ENCODE assay signal across 15 cellular contexts in genomic region chr13:48110132-48110868, GRCh38. TPM values are rescaled to one million over a fixed set of nuclear protein-coding genes. Genes with fewer than 3 reads are reported as not detected.
DNase-seq lines count a peak whose midpoint lies in the region; ATAC-seq, FAIRE-seq and TF ChIP-seq lines count a peak whose summit lies in the region.
"Had no signal": no experiment of that assay in that cellular context is flagged by ENCODE, and none has a peak within 500 bp of the region (broad histone marks: within the 10 kb centered on the region; RNA-seq: fewer than 3 reads in every experiment).

No MANE protein-coding gene starts in this region.

- H3K27ac ChIP-seq in GM23248 = no peak overlapping the region
- H3K27ac ChIP-seq in coronary artery = peak overlapping the region in 1 of 2 donors; percentile 76
- H3K27ac ChIP-seq in kidney (ENCODE audit: low read depth in 2 of 2, low read length in 2 of 2) = peak overlapping the region; percentile 60 to 81
- H3K27ac ChIP-seq in skeletal muscle tissue (ENCODE audit: low read depth, low read length) = peak overlapping the region; percentile 67
- H3K27ac ChIP-seq in left lung = peak overlapping the region in 1 of 2 donors; percentile 53
- no peak overlapping the region for H3K27ac ChIP-seq in brain microvascular endothelial cell

- DNase-seq in GM23248 (peak; percentile 5), coronary artery (ENCODE audit: low spot score) (no peak), kidney (no peak), left lung (no peak), GM03348 (ENCODE audit: low spot score) (no peak), brain microvascular endothelial cell (no peak)
- no peak for DNase-seq in activated CD4-positive, alpha-beta T cell treated with anti-CD3 and anti-CD28 coated beads, Interleukin-2, amount 50 U/mL, for 4 hours
- DNase-seq: activated CD4-positive, alpha-beta T cell treated with anti-CD3 and anti-CD28 coated beads for 4 hours; AML-193; DMS 273 treated with DMSO at 0.1 percent for 48 hours; hippocampal formation; NCI-H1436 treated with DMSO at 0.1 percent for 48 hours; NCI-H510A treated with DMSO at 0.1 percent for 48 hours; PC-3 had no signal

- intact Hi-C loops in kidney (cut with DNase I) (no loop called here), left lung (cut with DNase I) (no loop called here)

- TF ChIP-seq CTCF in coronary artery (IDR thresholded peaks at IDR 0.05) = no peak
- TF ChIP-seq CTCF in kidney (IDR thresholded peaks at IDR 0.05; ENCODE audit: borderline replicate concordance, extremely low read depth, insufficient read depth) = no peak
- TF ChIP-seq CTCF in left lung (IDR thresholded peaks at IDR 0.05) = no peak
- TF ChIP-seq CTCF in brain microvascular endothelial cell (IDR thresholded peaks at IDR 0.05; ENCODE audit: low read depth, low read length, missing control alignments) = no peak

- WGBS in GM23248 (ENCODE audit: low coverage in 1 of 2, low lambda C conversion rate in 2 of 2, missing lambda C conversion rate in 2 of 2), 2 experiments = 21% methylated on average over 3 of the region's 3 CpGs

- H4K20me1 ChIP-seq in GM23248 (ENCODE audit: insufficient read depth) = no peaks in the 10 kb centered on the region

- peaks cover 8% of the 10 kb centered on the region; the same call in 1 of the 2 replicates for H3K4me1 ChIP-seq in GM23248 (ENCODE audit: insufficient read depth)
- peaks cover 7 to 16% of the 10 kb centered on the region in 2 donors for H3K4me1 ChIP-seq in kidney (ENCODE audit: control insufficient read depth in 1 of 2, insufficient read depth in 1 of 2, low read depth in 1 of 2, low read length in 2 of 2)
- H3K4me1 ChIP-seq in skeletal muscle tissue (ENCODE audit: control insufficient read depth in 3 of 3, insufficient read depth in 3 of 3, low read length in 3 of 3) = peaks cover 0 to 14% (median 2%) of the 10 kb centered on the region in 3 donors
- H3K4me1 ChIP-seq in left lung = peaks cover 0 to 16% of the 10 kb centered on the region in 2 donors

- H3K9me3 ChIP-seq in GM23248 (ENCODE audit: low read depth) = no peaks in the 10 kb centered on the region
- H3K9me3 ChIP-seq in kidney (ENCODE audit: control insufficient read depth in 1 of 2, low read length in 2 of 2) = no peaks in the 10 kb centered on the region
- H3K9me3 ChIP-seq in skeletal muscle tissue (ENCODE audit: control insufficient read depth in 3 of 3, low read length in 3 of 3) = no peaks in the 10 kb centered on the region
- no peaks in the 10 kb centered on the region for H3K9me3 ChIP-seq in left lung

- no peaks in the 10 kb centered on the region for H3F3A ChIP-seq in GM23248 (ENCODE audit: insufficient read depth)

- in situ Hi-C loops in GM23248 (cut with MboI) (no loop called here), brain microvascular endothelial cell (cut with HindIII; ENCODE audit: low pct_ligation_motif_present, low sequenced_read_pairs) (no loop called here)

- H3K4me3 ChIP-seq in GM23248 = no peak overlapping the region
- H3K4me3 ChIP-seq in coronary artery = peak overlapping the region; percentile 30
- H3K4me3 ChIP-seq in kidney (ENCODE audit: low read length in 2 of 2) = no peak overlapping the region
- no peak overlapping the region for H3K4me3 ChIP-seq in skeletal muscle tissue (ENCODE audit: low read length in 3 of 3)
- H3K4me3 ChIP-seq in left lung = no peak overlapping the region
- H3K4me3 ChIP-seq in brain microvascular endothelial cell (ENCODE audit: low read depth, low read length) = no peak overlapping the region

- no peak for FAIRE-seq in kidney (lab: Jason Lieb, UNC)

- 0 out of 2 replicates have a peak overlapping the region, but pooled peaks have one; percentile 23 for H2AFZ ChIP-seq in GM23248

- ATAC-seq in left lung = no peak
- ATAC-seq: PC-3 had no signal

- H3K27me3 ChIP-seq in GM23248 (replicated peaks; ENCODE audit: insufficient read depth) (0 out of 2 replicates have a peak, but pooled peaks cover under 1% of the 10 kb centered on the region), skeletal muscle tissue (ENCODE audit: control insufficient read depth in 3 of 3, insufficient read depth in 3 of 3, low read length in 3 of 3) (no peaks in the 10 kb centered on the region), left lung (no peaks in the 10 kb centered on the region), brain microvascular endothelial cell (replicated peaks) (no peaks in the 10 kb centered on the region)

- H3K9ac ChIP-seq in GM23248 (no peak overlapping the region), kidney (ENCODE audit: low read length in 2 of 2) (no peak overlapping the region), skeletal muscle tissue (ENCODE audit: low read depth in 1 of 3, low read length in 3 of 3) (no peak overlapping the region)

- no peaks in the 10 kb centered on the region for H3K79me2 ChIP-seq in GM23248 (ENCODE audit: insufficient read depth)

- no peaks in the 10 kb centered on the region for H3K36me3 ChIP-seq in GM23248 (ENCODE audit: low read depth)
- no peaks in the 10 kb centered on the region for H3K36me3 ChIP-seq in kidney (ENCODE audit: control insufficient read depth in 1 of 2, insufficient read depth in 2 of 2, low read length in 2 of 2)
- H3K36me3 ChIP-seq in skeletal muscle tissue (ENCODE audit: control insufficient read depth in 3 of 3, insufficient read depth in 3 of 3, low read length in 3 of 3) = no peaks in the 10 kb centered on the region
- no peaks in the 10 kb centered on the region for H3K36me3 ChIP-seq in left lung
- no peaks in the 10 kb centered on the region for H3K36me3 ChIP-seq in brain microvascular endothelial cell (replicated peaks)

- H3K9me2 ChIP-seq in GM23248 (ENCODE audit: insufficient read depth) = no peaks in the 10 kb centered on the region

- peak overlapping the region; percentile 2 for H3K4me2 ChIP-seq in GM23248 (ENCODE audit: unreplicated experiment)

RNA-seq across cellular contexts. Expression of gene MED4, which starts 15.4 kb away (rescaled TPM):
- 31.9 and 33.1 TPM in 2 replicates for total RNA-seq in GM23248 (2014; rRNA removed; shearing (Covaris generic))
- polyA plus RNA-seq in GM23248 (2016; fragmentation: Nextera tagmentation; extraction: Ambion mirVana) (64.7 and 66.1 TPM in 2 replicates), kidney (ENCODE audit: insufficient read depth, low read depth, low replicate concordance) (54.3 TPM)
- total RNA-seq in kidney (50.8 TPM), skeletal muscle tissue (26.6 TPM), left lung (10 to 100 TPM; 41.1 to 45.2 TPM)

Comparison
In these comparisons a context has a peak if more than half of its experiments do, and no peak if none do; other contexts are left out.
1. H3K27ac ChIP-seq: peak in kidney (2 of 2) and skeletal muscle tissue (single experiment); none in GM23248 (single experiment) and brain microvascular endothelial cell (single experiment).